ENCODE assay signal across 16 cellular contexts in genomic region chr1:164863056-164863455, GRCh38.
DNase-seq lines count a peak whose midpoint lies in the region; ATAC-seq and TF ChIP-seq lines count a peak whose summit lies in the region.
"Had no signal": no experiment of that assay in that cellular context is flagged by ENCODE, and none has a peak within 500 bp of the region (broad histone marks: within the 10 kb centered on the region; RNA-seq: fewer than 3 reads in every experiment).

No MANE protein-coding gene starts in this region.

- peaks cover 55% of the 10 kb centered on the region for H3K4me1 Mint-ChIP-seq in endodermal cell
- H3K4me1 Mint-ChIP-seq: CD4-positive, alpha-beta memory T cell had no signal

- H3K36me3 Mint-ChIP-seq in endodermal cell (ENCODE audit: low read depth), result no peaks in the 10 kb centered on the region
- H3K36me3 Mint-ChIP-seq: CD4-positive, alpha-beta memory T cell had no signal

- H3K9ac ChIP-seq in NT2/D1 (ENCODE audit: insufficient read length, low read depth), result no peak overlapping the region
- no peak overlapping the region for H3K9ac ChIP-seq in endodermal cell (ENCODE audit: extremely low read depth, low read length, poor library complexity, severe bottlenecking)
- H3K9ac ChIP-seq: GM23248 had no signal

- peaks cover 50% of the 10 kb centered on the region for H3K27me3 Mint-ChIP-seq in endodermal cell (ENCODE audit: insufficient read depth)
- H3K27me3 Mint-ChIP-seq: CD4-positive, alpha-beta memory T cell had no signal

- peak; percentile 51 for DNase-seq in NCI-H2227 (lab: John Stamatoyannopoulos, UW; ENCODE audit: unreplicated experiment)
- peak; percentile 22 for DNase-seq in NT2/D1 (ENCODE audit: low read depth, low spot score)
- peak; percentile 85 for DNase-seq in endodermal cell
- no peak for DNase-seq in DMS79 (lab: John Stamatoyannopoulos, UW)
- no peak for DNase-seq in globus pallidus (ENCODE audit: low spot score)
- no peak for DNase-seq in NK-92 treated with Interleukin-12 subunit alpha and Interleukin-12 subunit beta, amount 100 ng/mL, for 24 hours (lab: John Stamatoyannopoulos, UW)
- DNase-seq: BE2C; CD4-positive, alpha-beta memory T cell; DMS79 treated with DMSO at 0.1 percent for 48 hours; EL; GDM1; GM23248; H7; IMR-90 had no signal

- H3K4me1 ChIP-seq in NT2/D1 (ENCODE audit: insufficient read depth, insufficient read length) (no peaks in the 10 kb centered on the region), endodermal cell (ENCODE audit: control insufficient read depth, insufficient read depth, low read length) (peaks cover 15% of the 10 kb centered on the region)
- H3K4me1 ChIP-seq: BE2C had no signal

- H3K27ac ChIP-seq in endodermal cell (ENCODE audit: low read depth, low read length), result no peak overlapping the region
- H3K27ac ChIP-seq: C4-2B, GM23248 had no signal

- no peak overlapping the region for H3K4me3 Mint-ChIP-seq in endodermal cell
- H3K4me3 Mint-ChIP-seq: CD4-positive, alpha-beta memory T cell had no signal

- H3K36me3 ChIP-seq in NT2/D1 (ENCODE audit: insufficient read depth, insufficient read length, low read length) (no peaks in the 10 kb centered on the region), endodermal cell (ENCODE audit: control insufficient read depth, insufficient read depth, low read length) (no peaks in the 10 kb centered on the region)
- H3K36me3 ChIP-seq: BE2C had no signal

- H3K27me3 ChIP-seq in NT2/D1 (ENCODE audit: insufficient read depth, insufficient read length) (no peaks in the 10 kb centered on the region), endodermal cell (ENCODE audit: control insufficient read depth, insufficient read depth, low read length, poor library complexity, severe bottlenecking) (peaks cover 13% of the 10 kb centered on the region)
- H3K27me3 ChIP-seq: BE2C had no signal

- no peak for ATAC-seq in HG02938 (IDR thresholded peaks at IDR 0.05; ENCODE audit: unreplicated experiment)

- peak overlapping the region; percentile 21 for H3K27ac Mint-ChIP-seq in endodermal cell
- H3K27ac Mint-ChIP-seq: CD4-positive, alpha-beta memory T cell had no signal

- H3K4me3 ChIP-seq in NT2/D1 (ENCODE audit: insufficient read length, low read depth) (no peak overlapping the region), endodermal cell (ENCODE audit: low read length) (no peak overlapping the region)
- H3K4me3 ChIP-seq: GM23248 had no signal

- 0 to 8% methylated on average over 1 to 4 of the region's 4 CpGs for WGBS in endodermal cell (ENCODE audit: insufficient coverage in 1 of 2, insufficient read length in 1 of 2), 2 experiments

- no peaks in the 10 kb centered on the region for H3K9me3 ChIP-seq in NT2/D1 (ENCODE audit: insufficient read depth, low read length)
- peaks cover 5% of the 10 kb centered on the region for H3K9me3 ChIP-seq in endodermal cell (ENCODE audit: control insufficient read depth, low read length)
- H3K9me3 ChIP-seq: BE2C had no signal

- no peak for TF ChIP-seq CTCF in endodermal cell (conservative IDR thresholded peaks at IDR 0.05)

- H3K9me3 Mint-ChIP-seq in endodermal cell, result no peaks in the 10 kb centered on the region

Comparison
In these comparisons a context has a peak if more than half of its experiments do, and no peak if none do; other contexts are left out.
1. DNase-seq: peak in NCI-H2227 (single experiment), NT2/D1 (single experiment) and endodermal cell (single experiment); none in DMS79 (single experiment), globus pallidus (single experiment) and NK-92 treated with Interleukin-12 subunit alpha and Interleukin-12 subunit beta, amount 100 ng/mL, for 24 hours (single experiment).